In genomic region chr12:100539209-100539608, GRCh38 we compare ENCODE assay signal across 12 cellular contexts. TPM values are rescaled to one million over a fixed set of nuclear protein-coding genes. Genes with fewer than 3 reads are reported as not detected.
DNase-seq lines count a peak whose midpoint lies in the region; ATAC-seq and TF ChIP-seq lines count a peak whose summit lies in the region.
"Had no signal": no experiment of that assay in that cellular context is flagged by ENCODE, and none has a peak within 500 bp of the region (broad histone marks: within the 10 kb centered on the region; RNA-seq: fewer than 3 reads in every experiment).

No MANE protein-coding gene starts in this region.

- H3K9me2 ChIP-seq in HCT116 (ENCODE audit: insufficient read depth): no peaks in the 10 kb centered on the region
- no peaks in the 10 kb centered on the region for H3K9me2 ChIP-seq in hepatocyte (replicated peaks; ENCODE audit: insufficient read depth)

- H3K36me3 Mint-ChIP-seq in Caco-2 (ENCODE audit: insufficient read depth, unreplicated experiment) (no peaks in the 10 kb centered on the region), WTC11 (no peaks in the 10 kb centered on the region)
- no peaks in the 10 kb centered on the region for H3K36me3 Mint-ChIP-seq in activated T-helper 1 cell treated with anti-CD3 and anti-CD28 coated beads, Interleukin-12 subunit alpha, Interleukin-12 subunit beta, Interleukin-2, Interleukin-4 antibody, amounts not matched to agents 30 ng/mL and 10 ng/mL and 1 ng/mL, durations not matched to agents 14 hours and 24 hours and 36 hours (ENCODE audit: low read depth)

- H3K27ac ChIP-seq in HCT116 (ENCODE audit: low read depth, low read length) (no peak overlapping the region), hepatocyte (no peak overlapping the region), tibial artery (no peak overlapping the region)

- TF ChIP-seq RAD21 in HCT116 (IDR thresholded peaks at IDR 0.05; ENCODE audit: low read depth): no peak

- H3K27me3 ChIP-seq in Caco-2 (replicated peaks; ENCODE audit: control insufficient read depth, insufficient read depth, low read length) (no peaks in the 10 kb centered on the region), HCT116 (ENCODE audit: insufficient read depth, low read length) (peaks cover 20% of the 10 kb centered on the region; the same call in 1 of the 2 replicates), hepatocyte (no peaks in the 10 kb centered on the region), tibial artery (no peaks in the 10 kb centered on the region)

- no peak overlapping the region for H3K27ac Mint-ChIP-seq in Caco-2 (ENCODE audit: unreplicated experiment)
- H3K27ac Mint-ChIP-seq in WTC11: no peak overlapping the region
- no peak overlapping the region for H3K27ac Mint-ChIP-seq in activated T-helper 1 cell treated with anti-CD3 and anti-CD28 coated beads, Interleukin-12 subunit alpha, Interleukin-12 subunit beta, Interleukin-2, Interleukin-4 antibody, amounts not matched to agents 30 ng/mL and 10 ng/mL and 1 ng/mL, durations not matched to agents 14 hours and 24 hours and 36 hours
- H3K27ac Mint-ChIP-seq: stimulated activated naive CD8-positive, alpha-beta T cell treated with anti-CD3 and anti-CD28 coated beads, Interleukin-15, Interleukin-2, amounts not matched to agents 100 ng/mL and 50 ng/mL, for 24 hours had no signal

- RAD21 ChIA-PET in HCT116 (lab: Charles Lee; ENCODE audit: low non-redundant PET in 1 of 2, low total read pairs in 2 of 2, uncharacterized antibody in 2 of 2, unreplicated experiment in 2 of 2): no interaction called here

- H3K4me3 Mint-ChIP-seq in Caco-2 (ENCODE audit: unreplicated experiment): no peak overlapping the region
- H3K4me3 Mint-ChIP-seq in WTC11: no peak overlapping the region
- no peak overlapping the region for H3K4me3 Mint-ChIP-seq in activated T-helper 1 cell treated with anti-CD3 and anti-CD28 coated beads, Interleukin-12 subunit alpha, Interleukin-12 subunit beta, Interleukin-2, Interleukin-4 antibody, amounts not matched to agents 30 ng/mL and 10 ng/mL and 1 ng/mL, durations not matched to agents 14 hours and 24 hours and 36 hours
- H3K4me3 Mint-ChIP-seq: stimulated activated naive CD8-positive, alpha-beta T cell treated with anti-CD3 and anti-CD28 coated beads, Interleukin-15, Interleukin-2, amounts not matched to agents 100 ng/mL and 50 ng/mL, for 24 hours had no signal

- H3K4me1 ChIP-seq in Caco-2 (no peaks in the 10 kb centered on the region), HCT116 (ENCODE audit: control insufficient read depth in 1 of 2, insufficient read depth in 2 of 2, low read length in 2 of 2) (no peaks in the 10 kb centered on the region), hepatocyte (ENCODE audit: insufficient read depth) (no peaks in the 10 kb centered on the region), tibial artery (no peaks in the 10 kb centered on the region)

- no peak overlapping the region for H2AFZ ChIP-seq in HCT116 (ENCODE audit: low read depth, low read length, poor library complexity, severe bottlenecking)
- no peak overlapping the region for H2AFZ ChIP-seq in hepatocyte

- POLR2A ChIA-PET in Caco-2 (lab: Charles Lee): no interaction called here
- POLR2A ChIA-PET in HCT116 (lab: Charles Lee): no interaction called here
- POLR2A ChIA-PET in WTC11 (lab: Charles Lee): interaction anchor here (0.6 kb wide), 1 partner anchor 116 kb away, joined by 3 read pairs; no protein-coding TSS in a partner anchor

- ATAC-seq in HCT116 (0 out of 2 replicates have a peak, but pooled peaks have one; percentile 34), WTC11 (peak; percentile 84), HG03280 (IDR thresholded peaks at IDR 0.05; ENCODE audit: unreplicated experiment) (no peak)

- H3K9me3 Mint-ChIP-seq in Caco-2 (ENCODE audit: unreplicated experiment) (no peaks in the 10 kb centered on the region), WTC11 (no peaks in the 10 kb centered on the region)
- H3K9me3 Mint-ChIP-seq in activated T-helper 1 cell treated with anti-CD3 and anti-CD28 coated beads, Interleukin-12 subunit alpha, Interleukin-12 subunit beta, Interleukin-2, Interleukin-4 antibody, amounts not matched to agents 30 ng/mL and 10 ng/mL and 1 ng/mL, durations not matched to agents 14 hours and 24 hours and 36 hours: no peaks in the 10 kb centered on the region
- H3K9me3 Mint-ChIP-seq: stimulated activated naive CD8-positive, alpha-beta T cell treated with anti-CD3 and anti-CD28 coated beads, Interleukin-15, Interleukin-2, amounts not matched to agents 100 ng/mL and 50 ng/mL, for 24 hours had no signal

- no TSS peak for BruUV-seq in Caco-2 (replicated peaks; lab: Mats Ljungman, UMichigan)
- no TSS peak for BruUV-seq in HCT116 (replicated peaks; lab: Mats Ljungman, UMichigan)

- H3K4me1 Mint-ChIP-seq in Caco-2 (ENCODE audit: low read depth, unreplicated experiment) (no peaks in the 10 kb centered on the region), WTC11 (no peaks in the 10 kb centered on the region)
- no peaks in the 10 kb centered on the region for H3K4me1 Mint-ChIP-seq in activated T-helper 1 cell treated with anti-CD3 and anti-CD28 coated beads, Interleukin-12 subunit alpha, Interleukin-12 subunit beta, Interleukin-2, Interleukin-4 antibody, amounts not matched to agents 30 ng/mL and 10 ng/mL and 1 ng/mL, durations not matched to agents 14 hours and 24 hours and 36 hours (ENCODE audit: low read depth)

- H4K20me1 ChIP-seq in HCT116 (ENCODE audit: insufficient read depth) (no peaks in the 10 kb centered on the region), hepatocyte (ENCODE audit: insufficient read depth, poor library complexity, severe bottlenecking) (no peaks in the 10 kb centered on the region)

- TF ChIP-seq POLR2A in HCT116 (IDR thresholded peaks at IDR 0.05; ENCODE audit: borderline replicate concordance, extremely low read depth, insufficient read depth, insufficient read length): no peak

- DNase-seq in Caco-2: peak; percentile 55 to 64
- no peak for DNase-seq in HCT116 (ENCODE audit: low read depth, low spot score)
- peak; percentile 68 for DNase-seq in WTC11 (ENCODE audit: low spot score)
- peak; percentile 65 for DNase-seq in hepatocyte (ENCODE audit: low spot score)
- no peak for DNase-seq in activated T-helper 1 cell treated with anti-CD3 and anti-CD28 coated beads, Interleukin-12 subunit alpha, Interleukin-12 subunit beta, Interleukin-2, Interleukin-4 antibody, amounts not matched to agents 30 ng/mL and 10 ng/mL and 1 ng/mL, durations not matched to agents 14 hours and 24 hours and 36 hours (ENCODE audit: low spot score)
- DNase-seq in tibial artery: no peak
- DNase-seq in COLO668 (lab: John Stamatoyannopoulos, UW; ENCODE audit: unreplicated experiment): no peak
- DNase-seq: activated gamma-delta T cell, glutamatergic neuron, SHP77 treated with DMSO at 0.1 percent for 48 hours had no signal

- peaks cover 4% of the 10 kb centered on the region for H3K27me3 Mint-ChIP-seq in Caco-2 (ENCODE audit: insufficient read depth, unreplicated experiment)
- H3K27me3 Mint-ChIP-seq in WTC11 (ENCODE audit: low read depth): no peaks in the 10 kb centered on the region
- H3K27me3 Mint-ChIP-seq in activated T-helper 1 cell treated with anti-CD3 and anti-CD28 coated beads, Interleukin-12 subunit alpha, Interleukin-12 subunit beta, Interleukin-2, Interleukin-4 antibody, amounts not matched to agents 30 ng/mL and 10 ng/mL and 1 ng/mL, durations not matched to agents 14 hours and 24 hours and 36 hours (ENCODE audit: insufficient read depth): no peaks in the 10 kb centered on the region

- H3K9me3 ChIP-seq in Caco-2 (no peaks in the 10 kb centered on the region), HCT116 (ENCODE audit: control insufficient read depth in 1 of 2, insufficient read depth in 1 of 2, low read depth in 1 of 2, low read length in 2 of 2) (no peaks in the 10 kb centered on the region), hepatocyte (ENCODE audit: low read depth) (no peaks in the 10 kb centered on the region), tibial artery (no peaks in the 10 kb centered on the region)

- 44% methylated on average over 2 of the region's 2 CpGs for WGBS in hepatocyte (ENCODE audit: low lambda C conversion rate, missing lambda C conversion rate)

- H3K4me3 ChIP-seq in Caco-2 (ENCODE audit: low read depth, low read length) (no peak overlapping the region), HCT116 (replicated peaks in 1 of 2; ENCODE audit: low read depth in 1 of 2, low read length in 2 of 2) (no peak overlapping the region), hepatocyte (no peak overlapping the region), tibial artery (no peak overlapping the region)

- CTCF ChIA-PET in Caco-2 (lab: Charles Lee): no interaction called here
- CTCF ChIA-PET in HCT116 (lab: Charles Lee): interaction anchor here (1.1 to 1.2 kb wide), 2 partner anchors 14 to 16 kb away, joined by 3 read pairs; no protein-coding TSS in a partner anchor
- CTCF ChIA-PET in WTC11 (lab: Charles Lee): interaction anchor here (0.6 to 3.5 kb wide), 3 partner anchors 15 to 218 kb away, joined by 3 to 16 read pairs (median 4); no protein-coding TSS in a partner anchor

- H3K79me2 ChIP-seq in HCT116 (ENCODE audit: insufficient read depth, low read length): no peaks in the 10 kb centered on the region
- no peaks in the 10 kb centered on the region for H3K79me2 ChIP-seq in hepatocyte

- TF ChIP-seq CTCF in Caco-2 (IDR thresholded peaks at IDR 0.05; ENCODE audit: insufficient read depth in 1 of 2, low read depth in 1 of 2, low read length in 1 of 2, severe bottlenecking in 1 of 2, unreplicated experiment in 1 of 2) (no peak), HCT116 (IDR thresholded peaks at IDR 0.05 in 2 of 3, conservative IDR thresholded peaks at IDR 0.05 in 1 of 3; ENCODE audit: borderline replicate concordance in 1 of 3, insufficient read depth in 1 of 3, low read depth in 2 of 3, low read length in 2 of 3) (no peak), WTC11 (IDR thresholded peaks at IDR 0.05) (no peak), hepatocyte (IDR thresholded peaks at IDR 0.05; ENCODE audit: poor library complexity) (no peak), tibial artery (IDR thresholded peaks at IDR 0.05) (no peak)

- H3K9ac ChIP-seq in HCT116 (ENCODE audit: low read length): no peak overlapping the region

- intact Hi-C loops in Caco-2 (cut with micrococcal nuclease; ENCODE audit: unreplicated experiment) (loop anchor here (2.0 kb wide), 1 partner anchor 34 kb away; the partner anchor contains the start of gene GAS2L3), HCT116 (cut with micrococcal nuclease) (no loop called here), tibial artery (cut with DNase I; ENCODE audit: low total_unique reads) (no loop called here)
- intact Hi-C loops in activated T-helper 1 cell treated with anti-CD3 and anti-CD28 coated beads, Interleukin-12 subunit alpha, Interleukin-12 subunit beta, Interleukin-2, Interleukin-4 antibody, amounts not matched to agents 30 ng/mL and 10 ng/mL and 1 ng/mL, durations not matched to agents 14 hours and 24 hours and 36 hours (cut with micrococcal nuclease): no loop called here

- no peaks in the 10 kb centered on the region for H3K36me3 ChIP-seq in Caco-2 (ENCODE audit: control insufficient read depth, insufficient read depth, low read length)
- no peaks in the 10 kb centered on the region for H3K36me3 ChIP-seq in HCT116 (ENCODE audit: control insufficient read depth in 1 of 2, insufficient read depth in 2 of 2, low read length in 2 of 2)
- H3K36me3 ChIP-seq in hepatocyte (replicated peaks; ENCODE audit: insufficient read depth, low read depth): no peaks in the 10 kb centered on the region
- H3K36me3 ChIP-seq in tibial artery: no peaks in the 10 kb centered on the region

- H3K4me2 ChIP-seq in HCT116 (ENCODE audit: low read length) (no peak overlapping the region), hepatocyte (no peak overlapping the region)

RNA-seq across cellular contexts. Expression of gene GAS2L3, which starts 34.3 kb away (rescaled TPM):
- total RNA-seq in Caco-2 (2022): 25.0 and 27.2 TPM in 2 replicates
- total RNA-seq in HCT116 (2021; ENCODE audit: unreplicated experiment): 38.7 TPM
- 11.3 and 15.6 TPM in 2 replicates for polyA plus RNA-seq in HCT116 (2012)
- total RNA-seq in WTC11 (2021): 14.8 to 20.1 TPM (median 17.3 TPM) in 3 replicates
- total RNA-seq in hepatocyte: 14.9 and 22.5 TPM in 2 replicates
- polyA plus RNA-seq in hepatocyte: 1.8 and 4.5 TPM in 2 replicates
- 0.86 and 1.0 TPM in 2 replicates for total RNA-seq in activated T-helper 1 cell treated with anti-CD3 and anti-CD28 coated beads, Interleukin-12 subunit alpha, Interleukin-12 subunit beta, Interleukin-2, Interleukin-4 antibody, amounts not matched to agents 30 ng/mL and 10 ng/mL and 1 ng/mL, durations not matched to agents 14 hours and 24 hours and 36 hours

Comparison
In these comparisons a context has a peak if more than half of its experiments do, and no peak if none do; other contexts are left out.
1. DNase-seq: peak in Caco-2 (2 of 2), WTC11 (single experiment) and hepatocyte (single experiment); none in HCT116 (single experiment), activated T-helper 1 cell treated with anti-CD3 and anti-CD28 coated beads, Interleukin-12 subunit alpha, Interleukin-12 subunit beta, Interleukin-2, Interleukin-4 antibody, amounts not matched to agents 30 ng/mL and 10 ng/mL and 1 ng/mL, durations not matched to agents 14 hours and 24 hours and 36 hours (single experiment), tibial artery (0 of 2) and COLO668 (single experiment).